Comparison of ENCODE assay signal across 12 cellular contexts in genomic region chr6:63553208-63553607, GRCh38. TPM values are rescaled to one million over a fixed set of nuclear protein-coding genes. Genes with fewer than 3 reads are reported as not detected.
DNase-seq lines count a peak whose midpoint lies in the region; ATAC-seq and TF ChIP-seq lines count a peak whose summit lies in the region.
"Had no signal": no experiment of that assay in that cellular context is flagged by ENCODE, and none has a peak within 500 bp of the region (broad histone marks: within the 10 kb centered on the region; RNA-seq: fewer than 3 reads in every experiment).

No MANE protein-coding gene starts in this region.

- H3K4me1 Mint-ChIP-seq in stimulated activated naive B cell treated with anti-CD40 and anti-IgM and Interleukin-4, amounts not matched to agents 10 μg/mL and 1 μg/mL and 100 μg/mL, for 72 hours = no peaks in the 10 kb centered on the region

- peaks cover 10 to 16% of the 10 kb centered on the region in 2 donors for H3K27me3 Mint-ChIP-seq in stimulated activated naive B cell treated with anti-CD40 and anti-IgM and Interleukin-4, amounts not matched to agents 10 μg/mL and 1 μg/mL and 100 μg/mL, for 72 hours

- ATAC-seq in Right ventricle myocardium superior (ENCODE audit: poor library complexity) (peak; percentile 94), HG02588 (IDR thresholded peaks at IDR 0.05; ENCODE audit: unreplicated experiment) (peak; percentile 97), HG03432 (IDR thresholded peaks at IDR 0.05; ENCODE audit: unreplicated experiment) (peak; percentile 98)
- peak; percentile 38 to 39 for ATAC-seq in stimulated activated naive B cell treated with anti-CD40 and anti-IgM and Interleukin-4, amounts not matched to agents 10 μg/mL and 1 μg/mL and 100 μg/mL, for 72 hours (replicated peaks)

- intact Hi-C loops in Right ventricle myocardium superior (cut with DNase I) = no loop called here

- no peaks in the 10 kb centered on the region for H3K9me3 ChIP-seq in right atrium auricular region
- no peaks in the 10 kb centered on the region for H3K9me3 ChIP-seq in suprapubic skin
- H3K9me3 ChIP-seq: ovary, uterus had no signal

- no peaks in the 10 kb centered on the region for H3K4me1 ChIP-seq in right atrium auricular region
- no peaks in the 10 kb centered on the region for H3K4me1 ChIP-seq in suprapubic skin
- H3K4me1 ChIP-seq: uterus had no signal

- DNase-seq in Right ventricle myocardium superior = no peak
- no peak for DNase-seq in right atrium auricular region (ENCODE audit: low spot score)
- no peak for DNase-seq in stimulated activated naive B cell treated with anti-CD40 and anti-IgM and Interleukin-4, amounts not matched to agents 10 μg/mL and 1 μg/mL and 100 μg/mL, for 72 hours
- DNase-seq in suprapubic skin (ENCODE audit: low spot score in 2 of 2) = no peak
- no peak for DNase-seq in pons (ENCODE audit: low spot score)
- no peak for DNase-seq in H4 (ENCODE audit: low spot score)
- DNase-seq: activated CD4-positive, alpha-beta T cell treated with anti-CD3 and anti-CD28 coated beads for 4 hours; EL; ovary; uterus had no signal

- no peaks in the 10 kb centered on the region for H3K36me3 ChIP-seq in right atrium auricular region
- no peaks in the 10 kb centered on the region for H3K36me3 ChIP-seq in suprapubic skin
- H3K36me3 ChIP-seq: ovary, uterus had no signal

- H3K27ac Mint-ChIP-seq in stimulated activated naive B cell treated with anti-CD40 and anti-IgM and Interleukin-4, amounts not matched to agents 10 μg/mL and 1 μg/mL and 100 μg/mL, for 72 hours = no peak overlapping the region

- TF ChIP-seq EP300 in suprapubic skin (IDR thresholded peaks at IDR 0.05) = no peak

- H3K4me3 ChIP-seq in right atrium auricular region = no peak overlapping the region
- H3K4me3 ChIP-seq in suprapubic skin = no peak overlapping the region
- H3K4me3 ChIP-seq: ovary, uterus had no signal

- H3K27me3 ChIP-seq in right atrium auricular region = no peaks in the 10 kb centered on the region
- H3K27me3 ChIP-seq in suprapubic skin = no peaks in the 10 kb centered on the region
- H3K27me3 ChIP-seq: ovary, uterus had no signal

- H3K4me3 Mint-ChIP-seq in stimulated activated naive B cell treated with anti-CD40 and anti-IgM and Interleukin-4, amounts not matched to agents 10 μg/mL and 1 μg/mL and 100 μg/mL, for 72 hours = no peak overlapping the region

- TF ChIP-seq POLR2A in suprapubic skin (IDR thresholded peaks at IDR 0.05) = no peak

- H3K27ac ChIP-seq in right atrium auricular region (no peak overlapping the region), suprapubic skin (no peak overlapping the region)
- H3K27ac ChIP-seq: ovary, uterus had no signal

- 84% methylated on average over 3 of the region's 3 CpGs for WGBS in suprapubic skin

- no peaks in the 10 kb centered on the region for H3K36me3 Mint-ChIP-seq in stimulated activated naive B cell treated with anti-CD40 and anti-IgM and Interleukin-4, amounts not matched to agents 10 μg/mL and 1 μg/mL and 100 μg/mL, for 72 hours

- TF ChIP-seq CTCF in right atrium auricular region (IDR thresholded peaks at IDR 0.05) (no peak), suprapubic skin (IDR thresholded peaks at IDR 0.05) (no peak)

- H3K9me3 Mint-ChIP-seq in stimulated activated naive B cell treated with anti-CD40 and anti-IgM and Interleukin-4, amounts not matched to agents 10 μg/mL and 1 μg/mL and 100 μg/mL, for 72 hours = no peaks in the 10 kb centered on the region

RNA-seq across cellular contexts. Expression of gene PTP4A1, which starts 19.1 kb away (rescaled TPM):
- total RNA-seq in Right ventricle myocardium superior = 33.7 TPM
- 10 to 100 TPM; 17.1 to 17.9 TPM for total RNA-seq in right atrium auricular region
- 10 to 100 TPM; 12.4 to 85.4 (median 50.4) TPM for total RNA-seq in suprapubic skin
- total RNA-seq in H4 (2014; rRNA removed; shearing (Covaris generic)) = 35.8 and 106 TPM in 2 replicates

Comparison
In these comparisons a context has a peak if more than half of its experiments do, and no peak if none do; other contexts are left out.
1. ATAC-seq: peak in every context shown above with its lines; median percentile 98 in HG03432; 97 in HG02588; 94 in Right ventricle myocardium superior; 38 in stimulated activated naive B cell treated with anti-CD40 and anti-IgM and Interleukin-4, amounts not matched to agents 10 μg/mL and 1 μg/mL and 100 μg/mL, for 72 hours.